1 cellular context compared by ENCODE assay signal in the genomic region with DNA sequence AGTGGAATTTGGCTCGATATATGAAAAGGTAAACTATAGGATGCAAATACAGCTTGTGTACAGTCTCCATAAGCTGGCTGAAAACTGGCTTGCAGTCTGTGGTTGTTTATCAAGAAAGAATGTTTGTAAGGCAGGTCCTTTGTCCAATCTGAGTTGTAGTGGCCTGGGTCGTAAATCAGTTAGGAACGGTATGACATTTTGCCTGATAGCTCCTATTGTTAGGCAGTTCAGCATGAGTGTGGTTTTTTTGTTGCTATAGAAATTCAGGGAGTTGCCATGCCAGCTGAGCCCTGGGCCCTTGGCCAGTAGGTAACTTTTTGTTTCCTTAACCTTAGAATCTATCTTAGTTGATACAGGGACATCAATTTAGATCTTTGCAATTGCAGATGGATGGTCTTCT.
TF ChIP-seq lines count a peak whose summit lies in the region.

No MANE protein-coding gene starts in this region.

TF ChIP-seq in SK-N-SH treated with all-trans-retinoic acid at 6 μM for 48 hours, 23 proteins besides CTCF, POLR2A, EP300 and RAD21 (continued from another document):
- TF ChIP-seq BACH2 (CRISPR knock-in tag; IDR thresholded peaks at IDR 0.05; ENCODE audit: borderline replicate concordance) (no peak), CSDC2 (CRISPR knock-in tag; IDR thresholded peaks at IDR 0.05) (no peak), ISL1 (CRISPR knock-in tag; IDR thresholded peaks at IDR 0.05) (no peak), ARNTL (CRISPR knock-in tag; IDR thresholded peaks at IDR 0.05; ENCODE audit: borderline replicate concordance, low read depth) (no peak), ZFP3 (CRISPR knock-in tag; IDR thresholded peaks at IDR 0.05) (no peak), GLIS3 (CRISPR knock-in tag; IDR thresholded peaks at IDR 0.05) (no peak)
- TF ChIP-seq, protein P1, sequence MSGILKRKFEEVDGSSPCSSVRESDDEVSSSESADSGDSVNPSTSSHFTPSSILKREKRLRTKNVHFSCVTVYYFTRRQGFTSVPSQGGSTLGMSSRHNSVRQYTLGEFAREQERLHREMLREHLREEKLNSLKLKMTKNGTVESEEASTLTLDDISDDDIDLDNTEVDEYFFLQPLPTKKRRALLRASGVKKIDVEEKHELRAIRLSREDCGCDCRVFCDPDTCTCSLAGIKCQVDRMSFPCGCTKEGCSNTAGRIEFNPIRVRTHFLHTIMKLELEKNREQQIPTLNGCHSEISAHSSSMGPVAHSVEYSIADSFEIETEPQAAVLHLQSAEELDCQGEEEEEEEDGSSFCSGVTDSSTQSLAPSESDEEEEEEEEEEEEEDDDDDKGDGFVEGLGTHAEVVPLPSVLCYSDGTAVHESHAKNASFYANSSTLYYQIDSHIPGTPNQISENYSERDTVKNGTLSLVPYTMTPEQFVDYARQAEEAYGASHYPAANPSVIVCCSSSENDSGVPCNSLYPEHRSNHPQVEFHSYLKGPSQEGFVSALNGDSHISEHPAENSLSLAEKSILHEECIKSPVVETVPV (CRISPR knock-in tag; IDR thresholded peaks at IDR 0.05), result no peak
- TF ChIP-seq, protein P2, sequence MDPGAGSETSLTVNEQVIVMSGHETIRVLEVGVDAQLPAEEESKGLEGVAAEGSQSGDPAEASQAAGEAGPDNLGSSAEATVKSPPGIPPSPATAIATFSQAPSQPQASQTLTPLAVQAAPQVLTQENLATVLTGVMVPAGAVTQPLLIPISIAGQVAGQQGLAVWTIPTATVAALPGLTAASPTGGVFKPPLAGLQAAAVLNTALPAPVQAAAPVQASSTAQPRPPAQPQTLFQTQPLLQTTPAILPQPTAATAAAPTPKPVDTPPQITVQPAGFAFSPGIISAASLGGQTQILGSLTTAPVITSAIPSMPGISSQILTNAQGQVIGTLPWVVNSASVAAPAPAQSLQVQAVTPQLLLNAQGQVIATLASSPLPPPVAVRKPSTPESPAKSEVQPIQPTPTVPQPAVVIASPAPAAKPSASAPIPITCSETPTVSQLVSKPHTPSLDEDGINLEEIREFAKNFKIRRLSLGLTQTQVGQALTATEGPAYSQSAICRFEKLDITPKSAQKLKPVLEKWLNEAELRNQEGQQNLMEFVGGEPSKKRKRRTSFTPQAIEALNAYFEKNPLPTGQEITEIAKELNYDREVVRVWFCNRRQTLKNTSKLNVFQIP (CRISPR knock-in tag; IDR thresholded peaks at IDR 0.05; ENCODE audit: borderline replicate concordance, low read depth), result no peak
- TF ChIP-seq, protein P3, sequence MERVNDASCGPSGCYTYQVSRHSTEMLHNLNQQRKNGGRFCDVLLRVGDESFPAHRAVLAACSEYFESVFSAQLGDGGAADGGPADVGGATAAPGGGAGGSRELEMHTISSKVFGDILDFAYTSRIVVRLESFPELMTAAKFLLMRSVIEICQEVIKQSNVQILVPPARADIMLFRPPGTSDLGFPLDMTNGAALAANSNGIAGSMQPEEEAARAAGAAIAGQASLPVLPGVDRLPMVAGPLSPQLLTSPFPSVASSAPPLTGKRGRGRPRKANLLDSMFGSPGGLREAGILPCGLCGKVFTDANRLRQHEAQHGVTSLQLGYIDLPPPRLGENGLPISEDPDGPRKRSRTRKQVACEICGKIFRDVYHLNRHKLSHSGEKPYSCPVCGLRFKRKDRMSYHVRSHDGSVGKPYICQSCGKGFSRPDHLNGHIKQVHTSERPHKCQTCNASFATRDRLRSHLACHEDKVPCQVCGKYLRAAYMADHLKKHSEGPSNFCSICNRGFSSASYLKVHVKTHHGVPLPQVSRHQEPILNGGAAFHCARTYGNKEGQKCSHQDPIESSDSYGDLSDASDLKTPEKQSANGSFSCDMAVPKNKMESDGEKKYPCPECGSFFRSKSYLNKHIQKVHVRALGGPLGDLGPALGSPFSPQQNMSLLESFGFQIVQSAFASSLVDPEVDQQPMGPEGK (CRISPR knock-in tag; IDR thresholded peaks at IDR 0.05; ENCODE audit: borderline replicate concordance), result no peak
